ENCODE assay signal across 8 cellular contexts in genomic region chr19:588093-588742, GRCh38. TPM values are rescaled to one million over a fixed set of nuclear protein-coding genes. Genes with fewer than 3 reads are reported as not detected.
DNase-seq lines count a peak whose midpoint lies in the region; ATAC-seq and TF ChIP-seq lines count a peak whose summit lies in the region.

No MANE protein-coding gene starts in this region.

- H3K4me3 ChIP-seq in right atrium auricular region (peak overlapping the region in 1 of 2 donors; percentile 8), skeletal muscle satellite cell (ENCODE audit: low read length) (no peak overlapping the region)

- peak overlapping the region; percentile 61 for H3K4me2 ChIP-seq in skeletal muscle satellite cell (ENCODE audit: low read length)

- peak; percentile 75 for ATAC-seq in SK-N-SH treated with all-trans-retinoic acid at 6 μM for 48 hours
- no peak for ATAC-seq in GM21825 (IDR thresholded peaks at IDR 0.05; ENCODE audit: unreplicated experiment)
- no peak for ATAC-seq in GM18861 (IDR thresholded peaks at IDR 0.05; ENCODE audit: unreplicated experiment)

- H3K36me3 ChIP-seq in right atrium auricular region (peaks cover 7% of the 10 kb centered on the region), skeletal muscle satellite cell (ENCODE audit: insufficient read depth, low read length) (peaks cover 7% of the 10 kb centered on the region)

- peak; percentile 32 to 63 for TF ChIP-seq CTCF in right atrium auricular region (IDR thresholded peaks at IDR 0.05)

- no peaks in the 10 kb centered on the region for H3K9me3 ChIP-seq in right atrium auricular region
- H3K9me3 ChIP-seq in skeletal muscle satellite cell (replicated peaks; ENCODE audit: low read length): no peaks in the 10 kb centered on the region

- H3K27ac ChIP-seq in right atrium auricular region: peak overlapping the region; percentile 75 to 79

- no peak overlapping the region for H3K9ac ChIP-seq in skeletal muscle satellite cell (ENCODE audit: low read depth, low read length)

- H3K27me3 ChIP-seq in right atrium auricular region (peaks cover 0 to 26% of the 10 kb centered on the region in 2 donors), skeletal muscle satellite cell (ENCODE audit: control insufficient read depth, insufficient read depth, low read length) (peaks cover 32% of the 10 kb centered on the region)

- peaks cover 0 to 27% of the 10 kb centered on the region in 2 donors for H3K4me1 ChIP-seq in right atrium auricular region
- H3K4me1 ChIP-seq in skeletal muscle satellite cell (ENCODE audit: control insufficient read depth, insufficient read depth, low read length): peaks cover 36% of the 10 kb centered on the region

- DNase-seq in GF-D8 (lab: John Stamatoyannopoulos, UW) (peak; percentile 43), NCI-H1417 (lab: John Stamatoyannopoulos, UW) (peak; percentile 71 to 98 (median 95)), amniotic stem cell (lab: John Stamatoyannopoulos, UW) (peak; percentile 70), right atrium auricular region (ENCODE audit: low spot score) (no peak)

TF ChIP-seq in SK-N-SH treated with all-trans-retinoic acid at 6 μM for 48 hours, 23 proteins besides CTCF, POLR2A, EP300 and RAD21:
- no peak for TF ChIP-seq RARB (CRISPR knock-in tag; IDR thresholded peaks at IDR 0.05)
- no peak for TF ChIP-seq PATZ1 (CRISPR knock-in tag; IDR thresholded peaks at IDR 0.05; ENCODE audit: borderline replicate concordance)
- TF ChIP-seq CSRNP3 (CRISPR knock-in tag; IDR thresholded peaks at IDR 0.05): no peak
- no peak for TF ChIP-seq OSR1 (CRISPR knock-in tag; IDR thresholded peaks at IDR 0.05)
- TF ChIP-seq ZNF8 (CRISPR knock-in tag; IDR thresholded peaks at IDR 0.05): no peak
- TF ChIP-seq ZNF70 (CRISPR knock-in tag; IDR thresholded peaks at IDR 0.05): no peak
- no peak for TF ChIP-seq GLIS3 (CRISPR knock-in tag; IDR thresholded peaks at IDR 0.05)
- TF ChIP-seq TOX (CRISPR knock-in tag; IDR thresholded peaks at IDR 0.05; ENCODE audit: borderline replicate concordance): no peak

RNA-seq across cellular contexts. Expression of gene HCN2, which starts 1.5 kb away (rescaled TPM):
- total RNA-seq in right atrium auricular region: 10 to 100 TPM in 1 of 2 donors, 1 to 10 TPM in 1; 1.4 to 11.1 TPM
- 0.76 and 2.4 TPM in 2 replicates for total RNA-seq in skeletal muscle satellite cell (2012; rRNA removed)

RNA-seq across cellular contexts. Expression of gene BSG, which starts 15.8 kb away (rescaled TPM):
- total RNA-seq in right atrium auricular region: 1,000 to 10,000 TPM; 1,033 to 1,569 TPM
- 268 and 289 TPM in 2 replicates for total RNA-seq in skeletal muscle satellite cell (2012; rRNA removed)

RNA-seq across cellular contexts. Expression of gene GZMM, which starts 44.4 kb away (rescaled TPM):
- under 1 TPM in 1 of 2 donors, not detected in 1; 0.79 TPM for total RNA-seq in right atrium auricular region
- total RNA-seq in skeletal muscle satellite cell (2012; rRNA removed): 0.22 TPM in 1 of 2 replicates, not detected in the other

RNA-seq across cellular contexts. Expression of gene POLRMT, which starts 45.1 kb away (rescaled TPM):
- total RNA-seq in right atrium auricular region: 10 to 100 TPM; 24.5 to 30.4 TPM
- 39.8 and 40.0 TPM in 2 replicates for total RNA-seq in skeletal muscle satellite cell (2012; rRNA removed)

RNA-seq across cellular contexts. Expression of gene FGF22, which starts 51.5 kb away (rescaled TPM):
- total RNA-seq in right atrium auricular region: under 1 TPM; 0.35 to 0.37 TPM
- 0.44 TPM in 1 of 2 replicates, not detected in the other for total RNA-seq in skeletal muscle satellite cell (2012; rRNA removed)
